Comparison of ENCODE assay signal across 23 cellular contexts in the genomic region with DNA sequence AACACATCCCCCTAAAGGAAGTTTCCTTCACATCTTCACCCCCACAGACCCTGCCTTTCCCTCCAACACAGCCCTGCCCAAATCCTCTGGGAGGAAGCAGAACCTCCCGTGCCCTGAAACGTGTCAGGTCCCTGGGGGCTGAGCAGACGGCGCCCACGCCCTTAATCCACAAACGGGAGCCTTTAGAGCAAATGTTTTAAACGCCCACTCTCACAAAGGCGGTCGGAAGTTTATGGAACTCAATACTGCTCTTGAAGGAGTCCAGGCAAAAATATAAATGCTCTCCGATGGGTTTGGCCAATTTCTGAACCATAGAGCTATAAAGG.
"Had no signal": no experiment of that assay in that cellular context is flagged by ENCODE, and none has a peak within 500 bp of the region (broad histone marks: within the 10 kb centered on the region; RNA-seq: fewer than 3 reads in every experiment).

No MANE protein-coding gene starts in this region.

- H3K4me1 Mint-ChIP-seq: activated CD4-positive, alpha-beta memory T cell treated with anti-CD3 and anti-CD28 coated beads, Interleukin-2, amount 10 ng/mL, durations not matched to agents 7 days and 5 days; activated T-helper 17 cell treated with anti-CD3 and anti-CD28 coated beads, Interleukin-2, amount 50 U/mL, for 72 hours; mesothelial cell of epicardium; naive B cell had no signal

- H3K27ac ChIP-seq: brain microvascular endothelial cell, SK-N-MC, spleen, thoracic aorta, VCaP had no signal

- H3K4me3 ChIP-seq: SK-N-MC, spleen, thoracic aorta had no signal

- DNase-seq: activated CD4-positive, alpha-beta T cell treated with anti-CD3 and anti-CD28 coated beads for 4 hours; activated CD8-positive, alpha-beta memory T cell treated with anti-CD3 and anti-CD28 coated beads, Interleukin-2, amount 50 U/mL, for 48 hours; activated gamma-delta T cell treated with Interleukin-2 at 50 U/mL for 16 hours; activated naive CD4-positive, alpha-beta T cell treated with anti-CD3 and anti-CD28 coated beads, Interleukin-2, amount 50 U/mL, for 16 hours; activated T-cell treated with anti-CD3 and anti-CD28 coated beads, Interleukin-2, amount 50 U/mL, for 24 hours; amniotic stem cell; brain microvascular endothelial cell; caudate nucleus; foreskin fibroblast; naive B cell; occipital lobe; spleen; stimulated activated CD4-positive, alpha-beta T cell treated with anti-CD3 and anti-CD28 coated beads, Interleukin-4, amount 100 ng/mL, for 1 hour; stimulated activated naive CD8-positive, alpha-beta T cell treated with anti-CD3 and anti-CD28 coated beads, Interleukin-15, Interleukin-2, amounts not matched to agents 100 U/mL and 50 U/mL, for 24 hours; trophoblast cell had no signal

- H3K27me3 Mint-ChIP-seq: dendritic cell treated with granulocyte-macrophage colony-stimulating factor and Interleukin-4, amounts not matched to agents 40 ng/mL and 50 ng/mL, for 4 days had no signal

- H3K27me3 ChIP-seq: brain microvascular endothelial cell, spleen had no signal

- H3K27ac Mint-ChIP-seq: activated CD4-positive, alpha-beta memory T cell treated with anti-CD3 and anti-CD28 coated beads, Interleukin-2, amount 10 ng/mL, durations not matched to agents 7 days and 5 days; activated T-cell treated with anti-CD3 and anti-CD28 coated beads, Interleukin-2, amount 50 U/mL, for 24 hours; activated T-helper 17 cell treated with anti-CD3 and anti-CD28 coated beads, Interleukin-2, amount 50 U/mL, for 72 hours; dendritic cell treated with granulocyte-macrophage colony-stimulating factor and Interleukin-4, amounts not matched to agents 40 ng/mL and 50 ng/mL, for 4 days; endodermal cell; mesothelial cell of epicardium had no signal

- H3K4me3 Mint-ChIP-seq: activated CD4-positive, alpha-beta memory T cell treated with anti-CD3 and anti-CD28 coated beads, Interleukin-2, amount 10 ng/mL, durations not matched to agents 7 days and 5 days; activated T-cell treated with anti-CD3 and anti-CD28 coated beads, Interleukin-2, amount 50 U/mL, for 24 hours; activated T-helper 17 cell treated with anti-CD3 and anti-CD28 coated beads, Interleukin-2, amount 50 U/mL, for 72 hours; dendritic cell treated with granulocyte-macrophage colony-stimulating factor and Interleukin-4, amounts not matched to agents 40 ng/mL and 50 ng/mL, for 4 days; endodermal cell; mesothelial cell of epicardium had no signal

- H3K36me3 ChIP-seq: brain microvascular endothelial cell, spleen, thoracic aorta had no signal

- ATAC-seq: activated T-helper 17 cell treated with anti-CD3 and anti-CD28 coated beads, Interleukin-2, amount 50 U/mL, for 72 hours; stimulated activated naive CD8-positive, alpha-beta T cell treated with anti-CD3 and anti-CD28 coated beads, Interleukin-15, Interleukin-2, amounts not matched to agents 100 U/mL and 50 U/mL, for 24 hours had no signal

- H3K9me3 ChIP-seq: thoracic aorta had no signal
